ENCODE assay signal across 22 cellular contexts in genomic region chr7:47190462-47190861, GRCh38.
DNase-seq lines count a peak whose midpoint lies in the region; ATAC-seq and TF ChIP-seq lines count a peak whose summit lies in the region.
"Had no signal": no experiment of that assay in that cellular context is flagged by ENCODE, and none has a peak within 500 bp of the region (broad histone marks: within the 10 kb centered on the region; RNA-seq: fewer than 3 reads in every experiment).

No MANE protein-coding gene starts in this region.

- TF ChIP-seq EP300 in sigmoid colon (IDR thresholded peaks at IDR 0.05): no peak

- no CpG with 5 or more reads among the region's 4 CpGs for WGBS in neuronal stem cell (ENCODE audit: extremely low coverage in 2 of 2, insufficient read length in 2 of 2, insufficient replicate concordance in 1 of 2), 2 donors
- 83 to 92% methylated on average over 4 of the region's 4 CpGs for WGBS in sigmoid colon, 2 donors
- 76% methylated on average over 4 of the region's 4 CpGs for whole genome bisulfite sequencing in smooth muscle cell (ENCODE audit: low lambda C conversion rate)

- H2BK5ac ChIP-seq in neuronal stem cell (ENCODE audit: low read length): no peak overlapping the region

- ATAC-seq in HG03457 (IDR thresholded peaks at IDR 0.05; ENCODE audit: unreplicated experiment): no peak
- ATAC-seq in activated naive CD8-positive, alpha-beta T cell treated with anti-CD3 and anti-CD28 coated beads, Interleukin-2, amount 50 U/mL, for 24 hours: no peak
- ATAC-seq: activated CD8-positive, alpha-beta memory T cell treated with anti-CD3 and anti-CD28 coated beads, Interleukin-2, amount 10 ng/mL, durations not matched to agents 7 days and 5 days had no signal

- H3K79me1 ChIP-seq in neuronal stem cell (ENCODE audit: low read depth, low read length): no peaks in the 10 kb centered on the region

- H3K4me2 ChIP-seq in neuronal stem cell (ENCODE audit: insufficient read depth, low read length, poor library complexity, severe bottlenecking): no peak overlapping the region
- H3K4me2 ChIP-seq in smooth muscle cell: no peak overlapping the region

- H3K27ac ChIP-seq in neuronal stem cell (replicated peaks; ENCODE audit: low read length): no peak overlapping the region
- H3K27ac ChIP-seq in sigmoid colon: no peak overlapping the region
- no peak overlapping the region for H3K27ac ChIP-seq in smooth muscle cell (ENCODE audit: low read depth)
- H3K27ac ChIP-seq: prostate gland, RWPE1, vagina, VCaP had no signal

- no peak overlapping the region for H3K23ac ChIP-seq in neuronal stem cell (ENCODE audit: low read depth, low read length, poor library complexity)

- H3K18ac ChIP-seq in neuronal stem cell (ENCODE audit: low read length): peak overlapping the region; percentile 40

- no peaks in the 10 kb centered on the region for H3F3A ChIP-seq in smooth muscle cell (ENCODE audit: low read depth)

- no peak for TF ChIP-seq CTCF in sigmoid colon (IDR thresholded peaks at IDR 0.05)
- TF ChIP-seq CTCF in smooth muscle cell (IDR thresholded peaks at IDR 0.05; ENCODE audit: borderline replicate concordance, insufficient read depth, poor library complexity, severe bottlenecking): no peak

- H3K4ac ChIP-seq in neuronal stem cell (ENCODE audit: low read length): no peak overlapping the region

- no peaks in the 10 kb centered on the region for H3K36me3 ChIP-seq in neuronal stem cell (replicated peaks in 1 of 2; ENCODE audit: control insufficient read depth in 2 of 2, insufficient read depth in 2 of 2, low read length in 2 of 2)
- H3K36me3 ChIP-seq in sigmoid colon: no peaks in the 10 kb centered on the region
- no peaks in the 10 kb centered on the region for H3K36me3 ChIP-seq in smooth muscle cell (ENCODE audit: low read depth)
- H3K36me3 ChIP-seq: prostate gland, vagina had no signal

- H3K9me3 ChIP-seq in neuronal stem cell (replicated peaks in 1 of 2; ENCODE audit: control insufficient read depth in 2 of 2, insufficient read depth in 1 of 2, low read depth in 1 of 2, low read length in 2 of 2): no peaks in the 10 kb centered on the region
- H3K9me3 ChIP-seq in sigmoid colon: no peaks in the 10 kb centered on the region
- no peaks in the 10 kb centered on the region for H3K9me3 ChIP-seq in smooth muscle cell (replicated peaks; ENCODE audit: low read depth)
- H3K9me3 ChIP-seq: prostate gland, vagina had no signal

- H3K27me3 ChIP-seq in neuronal stem cell (ENCODE audit: control insufficient read depth in 3 of 3, insufficient read depth in 3 of 3, low read depth in 1 of 3, low read length in 3 of 3) (peaks cover 0 to 15% (median 0%) of the 10 kb centered on the region in 3 experiments), sigmoid colon (no peaks in the 10 kb centered on the region), smooth muscle cell (ENCODE audit: low read depth) (no peaks in the 10 kb centered on the region)
- H3K27me3 ChIP-seq: vagina had no signal

- no peak overlapping the region for H3K27ac Mint-ChIP-seq in activated naive CD8-positive, alpha-beta T cell treated with anti-CD3 and anti-CD28 coated beads, Interleukin-2, amount 50 U/mL, for 24 hours
- H3K27ac Mint-ChIP-seq: activated CD4-positive, alpha-beta T cell treated with anti-CD3 and anti-CD28 coated beads, Interleukin-2, amount 10 ng/mL, durations not matched to agents 7 days and 5 days; activated CD8-positive, alpha-beta memory T cell treated with anti-CD3 and anti-CD28 coated beads, Interleukin-2, amount 10 ng/mL, durations not matched to agents 7 days and 5 days; activated naive CD4-positive, alpha-beta T cell treated with anti-CD3 and anti-CD28 coated beads, Interleukin-2, amount 10 ng/mL, durations not matched to agents 7 days and 5 days; CD4-positive, CD25-positive, alpha-beta regulatory T cell; dendritic cell treated with granulocyte-macrophage colony-stimulating factor and Interleukin-4, amounts not matched to agents 40 ng/mL and 50 ng/mL, for 4 days had no signal

- no peak overlapping the region for H4K91ac ChIP-seq in neuronal stem cell (ENCODE audit: low read depth, low read length, poor library complexity)

- H2BK15ac ChIP-seq in neuronal stem cell (ENCODE audit: low read length): no peak overlapping the region

- H3K4me3 Mint-ChIP-seq in activated naive CD8-positive, alpha-beta T cell treated with anti-CD3 and anti-CD28 coated beads, Interleukin-2, amount 50 U/mL, for 24 hours: no peak overlapping the region
- H3K4me3 Mint-ChIP-seq: activated CD4-positive, alpha-beta T cell treated with anti-CD3 and anti-CD28 coated beads, Interleukin-2, amount 10 ng/mL, durations not matched to agents 7 days and 5 days; activated CD8-positive, alpha-beta memory T cell treated with anti-CD3 and anti-CD28 coated beads, Interleukin-2, amount 10 ng/mL, durations not matched to agents 7 days and 5 days; activated naive CD4-positive, alpha-beta T cell treated with anti-CD3 and anti-CD28 coated beads, Interleukin-2, amount 10 ng/mL, durations not matched to agents 7 days and 5 days; CD4-positive, CD25-positive, alpha-beta regulatory T cell; dendritic cell treated with granulocyte-macrophage colony-stimulating factor and Interleukin-4, amounts not matched to agents 40 ng/mL and 50 ng/mL, for 4 days had no signal

- H3K9ac ChIP-seq in neuronal stem cell (ENCODE audit: low read depth, low read length, poor library complexity): no peak overlapping the region
- no peak overlapping the region for H3K9ac ChIP-seq in smooth muscle cell (ENCODE audit: low read depth)

- H4K8ac ChIP-seq in neuronal stem cell (ENCODE audit: low read depth, low read length): no peak overlapping the region

- H2BK120ac ChIP-seq in neuronal stem cell (ENCODE audit: low read depth, low read length): no peak overlapping the region

- TF ChIP-seq POLR2A in sigmoid colon (IDR thresholded peaks at IDR 0.05): no peak

- no peak overlapping the region for H2AK5ac ChIP-seq in neuronal stem cell (ENCODE audit: low read depth, low read length)

- H3K4me3 ChIP-seq in neuronal stem cell (ENCODE audit: low read length in 2 of 2): no peak overlapping the region
- H3K4me3 ChIP-seq in sigmoid colon: no peak overlapping the region
- H3K4me3 ChIP-seq in smooth muscle cell: no peak overlapping the region
- H3K4me3 ChIP-seq: lung, prostate gland, vagina had no signal

- H3K27me3 Mint-ChIP-seq in activated naive CD8-positive, alpha-beta T cell treated with anti-CD3 and anti-CD28 coated beads, Interleukin-2, amount 50 U/mL, for 24 hours: peaks cover 3% of the 10 kb centered on the region
- H3K27me3 Mint-ChIP-seq: activated CD4-positive, alpha-beta T cell treated with anti-CD3 and anti-CD28 coated beads, Interleukin-2, amount 10 ng/mL, durations not matched to agents 7 days and 5 days; activated CD8-positive, alpha-beta memory T cell treated with anti-CD3 and anti-CD28 coated beads, Interleukin-2, amount 10 ng/mL, durations not matched to agents 7 days and 5 days; CD4-positive, CD25-positive, alpha-beta regulatory T cell had no signal

- no peaks in the 10 kb centered on the region for H3K4me1 Mint-ChIP-seq in activated naive CD8-positive, alpha-beta T cell treated with anti-CD3 and anti-CD28 coated beads, Interleukin-2, amount 50 U/mL, for 24 hours
- H3K4me1 Mint-ChIP-seq: activated CD4-positive, alpha-beta T cell treated with anti-CD3 and anti-CD28 coated beads, Interleukin-2, amount 10 ng/mL, durations not matched to agents 7 days and 5 days; activated CD8-positive, alpha-beta memory T cell treated with anti-CD3 and anti-CD28 coated beads, Interleukin-2, amount 10 ng/mL, durations not matched to agents 7 days and 5 days; activated naive CD4-positive, alpha-beta T cell treated with anti-CD3 and anti-CD28 coated beads, Interleukin-2, amount 10 ng/mL, durations not matched to agents 7 days and 5 days; CD4-positive, CD25-positive, alpha-beta regulatory T cell had no signal

- no peaks in the 10 kb centered on the region for H3K79me2 ChIP-seq in smooth muscle cell (ENCODE audit: low read depth)

- H4K20me1 ChIP-seq in smooth muscle cell (ENCODE audit: low read depth): no peaks in the 10 kb centered on the region

- H3K9me3 Mint-ChIP-seq in activated naive CD8-positive, alpha-beta T cell treated with anti-CD3 and anti-CD28 coated beads, Interleukin-2, amount 50 U/mL, for 24 hours: no peaks in the 10 kb centered on the region
- H3K9me3 Mint-ChIP-seq: activated CD4-positive, alpha-beta T cell treated with anti-CD3 and anti-CD28 coated beads, Interleukin-2, amount 10 ng/mL, durations not matched to agents 7 days and 5 days; activated naive CD4-positive, alpha-beta T cell treated with anti-CD3 and anti-CD28 coated beads, Interleukin-2, amount 10 ng/mL, durations not matched to agents 7 days and 5 days; dendritic cell treated with granulocyte-macrophage colony-stimulating factor and Interleukin-4, amounts not matched to agents 40 ng/mL and 50 ng/mL, for 4 days had no signal

- intact Hi-C loops in sigmoid colon (cut with DNase I): no loop called here

- H2BK12ac ChIP-seq in neuronal stem cell (ENCODE audit: low read length): no peak overlapping the region

- H3K4me1 ChIP-seq in neuronal stem cell (ENCODE audit: control insufficient read depth in 2 of 2, insufficient read depth in 1 of 2, low read depth in 1 of 2, low read length in 2 of 2): peaks cover 0 to 4% of the 10 kb centered on the region in 2 donors
- peaks cover 0 to 10% (median 9%) of the 10 kb centered on the region in 4 donors for H3K4me1 ChIP-seq in sigmoid colon
- H3K4me1 ChIP-seq in smooth muscle cell (ENCODE audit: low read depth): no peaks in the 10 kb centered on the region
- H3K4me1 ChIP-seq: prostate gland, vagina had no signal

- no peaks in the 10 kb centered on the region for H3K36me3 Mint-ChIP-seq in activated naive CD8-positive, alpha-beta T cell treated with anti-CD3 and anti-CD28 coated beads, Interleukin-2, amount 50 U/mL, for 24 hours (ENCODE audit: low read depth)
- H3K36me3 Mint-ChIP-seq: activated CD8-positive, alpha-beta memory T cell treated with anti-CD3 and anti-CD28 coated beads, Interleukin-2, amount 10 ng/mL, durations not matched to agents 7 days and 5 days; activated naive CD4-positive, alpha-beta T cell treated with anti-CD3 and anti-CD28 coated beads, Interleukin-2, amount 10 ng/mL, durations not matched to agents 7 days and 5 days; CD4-positive, CD25-positive, alpha-beta regulatory T cell had no signal

- DNase-seq in CMK (ENCODE audit: low read depth) (peak; percentile 45), NCI-H2171 (lab: John Stamatoyannopoulos, UW) (peak; percentile 80), cerebellar cortex (ENCODE audit: low spot score) (peak; percentile 82), neuronal stem cell (ENCODE audit: low spot score) (no peak), sigmoid colon (no peak), smooth muscle cell (lab: John Stamatoyannopoulos, UW; ENCODE audit: unreplicated experiment) (no peak)
- DNase-seq in activated naive CD8-positive, alpha-beta T cell treated with anti-CD3 and anti-CD28 coated beads, Interleukin-2, amount 50 U/mL, for 24 hours: no peak
- DNase-seq: activated CD4-positive, alpha-beta T cell treated with anti-CD3 and anti-CD28 coated beads, Interleukin-2, amount 10 ng/mL, durations not matched to agents 7 days and 5 days; activated CD8-positive, alpha-beta memory T cell treated with anti-CD3 and anti-CD28 coated beads, Interleukin-2, amount 10 ng/mL, durations not matched to agents 7 days and 5 days; activated naive CD4-positive, alpha-beta T cell treated with anti-CD3 and anti-CD28 coated beads, Interleukin-2, amount 10 ng/mL, durations not matched to agents 7 days and 5 days; CD4-positive, CD25-positive, alpha-beta regulatory T cell; kidney; NCI-H1105; NCI-H2081 treated with DMSO at 0.1 percent for 48 hours; NCI-H526 had no signal

- H2AFZ ChIP-seq in neuronal stem cell (ENCODE audit: low read length): no peak overlapping the region
- H2AFZ ChIP-seq in smooth muscle cell (ENCODE audit: low read depth): no peak overlapping the region

- H3K14ac ChIP-seq in neuronal stem cell (ENCODE audit: low read length): no peak overlapping the region

Comparison
In these comparisons a context has a peak if more than half of its experiments do, and no peak if none do; other contexts are left out.
1. DNase-seq: peak in CMK (single experiment), NCI-H2171 (single experiment) and cerebellar cortex (single experiment); none in neuronal stem cell (single experiment), sigmoid colon (single experiment), smooth muscle cell (single experiment) and activated naive CD8-positive, alpha-beta T cell treated with anti-CD3 and anti-CD28 coated beads, Interleukin-2, amount 50 U/mL, for 24 hours (single experiment).